In genomic region chr6:25312703-25313102, GRCh38 we compare ENCODE assay signal across 9 cellular contexts.
DNase-seq lines count a peak whose midpoint lies in the region; ATAC-seq, FAIRE-seq and TF ChIP-seq lines count a peak whose summit lies in the region.
"Had no signal": no experiment of that assay in that cellular context is flagged by ENCODE, and none has a peak within 500 bp of the region (broad histone marks: within the 10 kb centered on the region; RNA-seq: fewer than 3 reads in every experiment).

No MANE protein-coding gene starts in this region.

- FAIRE-seq in RCC 7860 (lab: Jason Lieb, UNC) = peak; percentile 51

- TF ChIP-seq CTCF in GM20000 (IDR thresholded peaks at IDR 0.05; ENCODE audit: extremely low read depth, missing control alignments) = no peak

- no peaks in the 10 kb centered on the region for H3K4me1 ChIP-seq in rectal smooth muscle tissue (ENCODE audit: control insufficient read depth, insufficient read depth, low read length)

- H3K9ac ChIP-seq in rectal smooth muscle tissue (ENCODE audit: low read length) = no peak overlapping the region

- peak; percentile 42 for DNase-seq in ELR (ENCODE audit: low read depth)
- peak; percentile 23 for DNase-seq in RCC 7860 (ENCODE audit: low spot score)
- peak; percentile 71 for DNase-seq in fibroblast of gingiva (ENCODE audit: low read depth)
- no peak for DNase-seq in NCI-H187 (lab: John Stamatoyannopoulos, UW)
- DNase-seq in activated gamma-delta T cell treated with Interleukin-2 at 50 U/mL for 16 hours = no peak
- DNase-seq in GM20000 (ENCODE audit: low spot score) = no peak

- no peak overlapping the region for H3K4me3 ChIP-seq in rectal smooth muscle tissue (ENCODE audit: low read length)

- H3K27me3 ChIP-seq in rectal smooth muscle tissue (ENCODE audit: control insufficient read depth, insufficient read depth, low read length) = no peaks in the 10 kb centered on the region

- peak overlapping the region; percentile 8 for H3K27ac ChIP-seq in rectal smooth muscle tissue (ENCODE audit: low read depth, low read length)

- no peak for ATAC-seq in GM19397 (IDR thresholded peaks at IDR 0.05; ENCODE audit: unreplicated experiment)
- ATAC-seq: Panc1 had no signal

- no peaks in the 10 kb centered on the region for H3K36me3 ChIP-seq in rectal smooth muscle tissue (ENCODE audit: control insufficient read depth, insufficient read depth, low read length)

Comparison
In these comparisons a context has a peak if more than half of its experiments do, and no peak if none do; other contexts are left out.
1. DNase-seq: peak in ELR (single experiment), RCC 7860 (single experiment) and fibroblast of gingiva (single experiment); none in NCI-H187 (0 of 2), activated gamma-delta T cell treated with Interleukin-2 at 50 U/mL for 16 hours (single experiment) and GM20000 (single experiment).